37 cellular contexts compared by ENCODE assay signal in genomic region chr20:9501473-9501872, GRCh38. TPM values are rescaled to one million over a fixed set of nuclear protein-coding genes. Genes with fewer than 3 reads are reported as not detected.
"Had no signal": no experiment of that assay in that cellular context is flagged by ENCODE, and none has a peak within 500 bp of the region (broad histone marks: within the 10 kb centered on the region; RNA-seq: fewer than 3 reads in every experiment).

No MANE protein-coding gene starts in this region.

- H3K9me3 ChIP-seq: MG63 had no signal

- H3K27me3 ChIP-seq: MG63 had no signal

- DNase-seq: Karpas-422, Kasumi-1, MG63, MM.1S, MV-4-11, NCI-H1048, NCI-H1092, NCI-H1092 treated with DMSO at 0.1 percent for 48 hours, NCI-H1105, NCI-H1105 treated with DMSO at 0.1 percent for 48 hours, NCI-H1417 treated with DMSO at 0.1 percent for 48 hours, NCI-H1436, NCI-H1436 treated with DMSO at 0.1 percent for 48 hours, NCI-H146, NCI-H1694, NCI-H1694 treated with DMSO at 0.1 percent for 48 hours, NCI-H187, NCI-H187 treated with DMSO at 0.1 percent for 48 hours, NCI-H1930, NCI-H2029, NCI-H2029 treated with DMSO at 0.1 percent for 48 hours, NCI-H2081, NCI-H2081 treated with DMSO at 0.1 percent for 48 hours, NCI-H2107, NCI-H2171, NCI-H2171 treated with DMSO at 0.1 percent for 48 hours, NCI-H2227 treated with DMSO at 0.1 percent for 48 hours, NCI-H226, NCI-H345, NCI-H446, NCI-H446 treated with DMSO at 0.1 percent for 48 hours, NCI-H510A, NCI-H510A treated with DMSO at 0.1 percent for 48 hours, NCI-H524, NCI-H524 treated with DMSO at 0.1 percent for 48 hours had no signal

- H3K4me3 ChIP-seq: MG63 had no signal

- H3K36me3 ChIP-seq: MG63 had no signal

RNA-seq across cellular contexts. Expression of gene LAMP5, which starts 12.9 kb away (rescaled TPM):
- total RNA-seq: MCF 10A, NCI-H460 had no signal
